Comparison of ENCODE assay signal across 9 cellular contexts in genomic region chr7:141785711-141786552, GRCh38. TPM values are rescaled to one million over a fixed set of nuclear protein-coding genes. Genes with fewer than 3 reads are reported as not detected.
DNase-seq lines count a peak whose midpoint lies in the region; ATAC-seq, FAIRE-seq and TF ChIP-seq lines count a peak whose summit lies in the region.
"Had no signal": no experiment of that assay in that cellular context is flagged by ENCODE, and none has a peak within 500 bp of the region (broad histone marks: within the 10 kb centered on the region; RNA-seq: fewer than 3 reads in every experiment).

No MANE protein-coding gene starts in this region.

- no peak overlapping the region for H3K27ac ChIP-seq in A549
- H3K27ac ChIP-seq in SU-DHL-6 (ENCODE audit: low read depth, low read length) = no peak overlapping the region

- TF ChIP-seq EP300 in A549 (IDR thresholded peaks at IDR 0.05) = no peak

- no peaks in the 10 kb centered on the region for H3K36me3 Mint-ChIP-seq in natural killer cell

- peak; percentile 57 to 71 for TF ChIP-seq RAD21 in A549 (conservative IDR thresholded peaks at IDR 0.05 in 1 of 2, IDR thresholded peaks at IDR 0.05 in 1 of 2)

- no peak overlapping the region for H3K9ac ChIP-seq in SU-DHL-6 (ENCODE audit: low read length)

- H3K79me2 ChIP-seq in SU-DHL-6 (ENCODE audit: insufficient read depth, low read length) = no peaks in the 10 kb centered on the region; the same call in 1 of the 2 replicates

- no peak overlapping the region for H3K4me3 Mint-ChIP-seq in natural killer cell
- H3K4me3 Mint-ChIP-seq: naive thymus-derived CD8-positive, alpha-beta T cell had no signal

- TF ChIP-seq CTCF in A549 (IDR thresholded peaks at IDR 0.05) = peak; percentile 78
- peak; percentile 85 for TF ChIP-seq CTCF in GM10248 (IDR thresholded peaks at IDR 0.05; ENCODE audit: control extremely low read depth, extremely low read depth, low read depth, missing control alignments)
- TF ChIP-seq CTCF in SU-DHL-6 (IDR thresholded peaks at IDR 0.05; ENCODE audit: insufficient read depth, low read length, poor library complexity, severe bottlenecking) = peak; percentile 88
- TF ChIP-seq CTCF in natural killer cell (IDR thresholded peaks at IDR 0.05) = peak; percentile 73

- no peak overlapping the region for H2AFZ ChIP-seq in SU-DHL-6 (ENCODE audit: low read depth, low read length, severe bottlenecking)

- CTCF ChIA-PET in A549 (lab: Yijun Ruan, JAX) = interaction anchor here (0.6 to 3.9 kb wide), 27 partner anchors 9 to 377 kb away, joined by 3 to 14 read pairs (median 5); partner anchors contain the start of genes DENND11, TAS2R3, TAS2R4 and WEE2
- CTCF ChIA-PET in GM10248 (lab: Yijun Ruan, JAX) = interaction anchor here (0.6 to 5.4 kb wide), 41 partner anchors 9 to 378 kb away, joined by 3 to 68 read pairs (median 4); partner anchors contain the start of genes SSBP1, TAS2R3 and TAS2R4
- CTCF ChIA-PET in HEK293T (lab: Yijun Ruan, JAX) = interaction anchor here (0.6 to 1.5 kb wide), 11 partner anchors 8 to 150 kb away, joined by 3 to 9 read pairs (median 4); partner anchors contain the start of gene TAS2R4

- FAIRE-seq in A549 (lab: Jason Lieb, UNC) = no peak

- DNase-seq in A549 (ENCODE audit: low read depth in 1 of 2, low spot score in 1 of 2) (peak; percentile 39 to 64), GM10248 (ENCODE audit: extremely low spot score) (peak; percentile 62), HEK293T (ENCODE audit: extremely low spot score) (peak; percentile 67), NCI-H1105 treated with DMSO at 0.1 percent for 48 hours (lab: John Stamatoyannopoulos, UW) (peak; percentile 50), erythroblast (lab: John Stamatoyannopoulos, UW) (peak; percentile 57 to 71), natural killer cell (no peak), T1000 (lab: John Stamatoyannopoulos, UW) (no peak)

- no peaks in the 10 kb centered on the region for H3K4me1 ChIP-seq in A549

- TF ChIP-seq POLR2A in A549 (IDR thresholded peaks at IDR 0.05; ENCODE audit: low read length) (no peak), erythroblast (IDR thresholded peaks at IDR 0.05; ENCODE audit: low read length) (no peak)

- H3F3A ChIP-seq in SU-DHL-6 (ENCODE audit: insufficient read depth) = no peaks in the 10 kb centered on the region

- no peaks in the 10 kb centered on the region for H3K36me3 ChIP-seq in SU-DHL-6 (ENCODE audit: low read length)

- no peaks in the 10 kb centered on the region for H3K9me3 Mint-ChIP-seq in natural killer cell
- H3K9me3 Mint-ChIP-seq: naive thymus-derived CD8-positive, alpha-beta T cell had no signal

- intact Hi-C loops in natural killer cell (cut with micrococcal nuclease) = no loop called here

- no peaks in the 10 kb centered on the region for H3K4me1 Mint-ChIP-seq in natural killer cell

- H3K4me2 ChIP-seq in A549 (no peak overlapping the region), SU-DHL-6 (ENCODE audit: low read depth, low read length, poor library complexity, severe bottlenecking) (no peak overlapping the region)

- no peaks in the 10 kb centered on the region for H3K9me2 ChIP-seq in SU-DHL-6 (replicated peaks; ENCODE audit: insufficient read depth, low read length)

- no peaks in the 10 kb centered on the region for H3K27me3 ChIP-seq in SU-DHL-6 (ENCODE audit: low read length)

- H3K4me3 ChIP-seq in A549 = no peak overlapping the region
- no peak overlapping the region for H3K4me3 ChIP-seq in SU-DHL-6 (ENCODE audit: insufficient read depth, low read length, poor library complexity, severe bottlenecking)

- peak; percentile 77 to 89; a peak in 5 of 6 replicates for ATAC-seq in A549
- peak in 2 of 3 donors; percentile 64 to 65 for ATAC-seq in natural killer cell

- H3K27ac Mint-ChIP-seq in natural killer cell = no peak overlapping the region

- POLR2A ChIA-PET in A549 (lab: Yijun Ruan, JAX) (interaction anchor here (1.4 kb wide), 1 partner anchor 48 kb away, joined by 8 read pairs; the partner anchor contains the start of gene SSBP1), GM10248 (lab: Yijun Ruan, JAX) (no interaction called here), HEK293T (lab: Yijun Ruan, JAX) (interaction anchor here (1.8 kb wide), 1 partner anchor 25 kb away, joined by 4 read pairs; no protein-coding TSS in a partner anchor)

- no peaks in the 10 kb centered on the region for H4K20me1 ChIP-seq in SU-DHL-6 (ENCODE audit: low read depth, low read length)

- no peaks in the 10 kb centered on the region for H3K27me3 Mint-ChIP-seq in natural killer cell (ENCODE audit: low read depth in 2 of 2)
- H3K27me3 Mint-ChIP-seq: naive thymus-derived CD8-positive, alpha-beta T cell had no signal

- H3K9me3 ChIP-seq in A549 = no peaks in the 10 kb centered on the region
- H3K9me3 ChIP-seq in SU-DHL-6 (ENCODE audit: insufficient read depth, low read length) = no peaks in the 10 kb centered on the region

- 76% methylated on average over 13 of the region's 13 CpGs for WGBS in A549 (ENCODE audit: missing lambda C conversion rate)

TF ChIP-seq in A549, 52 proteins besides CTCF, POLR2A, EP300 and RAD21:
- TF ChIP-seq PBX3 (IDR thresholded peaks at IDR 0.05) (no peak), SMC3 (IDR thresholded peaks at IDR 0.05) (peak; percentile 53), HOXB13 (CRISPR knock-in tag; IDR thresholded peaks at IDR 0.05; ENCODE audit: low read depth) (no peak), JUNB (IDR thresholded peaks at IDR 0.05) (no peak), RARB (CRISPR knock-in tag; IDR thresholded peaks at IDR 0.05) (no peak)

TF ChIP-seq in HEK293T, 16 proteins besides CTCF, POLR2A, EP300 and RAD21:
- no peak for TF ChIP-seq CTBP1 (IDR thresholded peaks at IDR 0.05; ENCODE audit: borderline replicate concordance)
- no peak for TF ChIP-seq FOXA1 (IDR thresholded peaks at IDR 0.05)
- no peak for TF ChIP-seq SP1 (IDR thresholded peaks at IDR 0.05)
- no peak for TF ChIP-seq HDGF (IDR thresholded peaks at IDR 0.05; ENCODE audit: borderline replicate concordance)
- no peak for TF ChIP-seq FOXM1 (IDR thresholded peaks at IDR 0.05; ENCODE audit: borderline replicate concordance)
- TF ChIP-seq TARDBP (IDR thresholded peaks at IDR 0.05) = no peak
- TF ChIP-seq ZNF384 (IDR thresholded peaks at IDR 0.05) = no peak
- TF ChIP-seq NFRKB (IDR thresholded peaks at IDR 0.05) = no peak
- TF ChIP-seq L3MBTL2 (conservative IDR thresholded peaks at IDR 0.05) = no peak
- no peak for TF ChIP-seq ELF4 (IDR thresholded peaks at IDR 0.05)
- TF ChIP-seq BHLHE40 (IDR thresholded peaks at IDR 0.05; ENCODE audit: borderline replicate concordance) = no peak
- TF ChIP-seq LEF1 (IDR thresholded peaks at IDR 0.05; ENCODE audit: borderline replicate concordance) = no peak
- no peak for TF ChIP-seq FOXK2 (IDR thresholded peaks at IDR 0.05)
- TF ChIP-seq ARNT (IDR thresholded peaks at IDR 0.05) = no peak
- TF ChIP-seq SUZ12 (IDR thresholded peaks at IDR 0.05) = no peak

RNA-seq across cellular contexts. Expression of gene TAS2R5, which starts 4.1 kb away (rescaled TPM):
- polyA plus RNA-seq in A549 (2011; rRNA removed) (1.8 and 2.6 TPM in 2 replicates), A549 (2017; fragmentation: RNase III; extraction: RNeasy Plus Mini Kit Qiagen cat#74134 plus additional on column Dnase treatment) (0.61 to 1.4 TPM (median 0.79 TPM) in 3 replicates)
- polyA plus RNA-seq in A549 (2012; cell fraction: cytosol; rRNA removed) = 0.40 and 0.69 TPM in 2 replicates
- polyA plus RNA-seq in A549 (2012; cell fraction: nucleus; rRNA removed) = 2.9 and 5.4 TPM in 2 replicates
- polyA minus RNA-seq in A549 (2011; rRNA and poly(A)+ RNA removed) = 3.5 and 4.5 TPM in 2 replicates
- 1 to 10 TPM in 2 of 3 donors, under 1 TPM in 1; 0.75 to 1.9 (median 1.3) TPM for total RNA-seq in natural killer cell

RNA-seq across cellular contexts. Expression of gene TAS2R4, which starts 9.5 kb away (rescaled TPM):
- polyA plus RNA-seq in A549 (2011; rRNA removed) = 1.0 and 1.1 TPM in 2 replicates
- 0.04 and 0.08 TPM in 2 replicates for polyA plus RNA-seq in A549 (2012; cell fraction: cytosol; rRNA removed)
- 0.29 and 0.61 TPM in 2 replicates for polyA plus RNA-seq in A549 (2012; cell fraction: nucleus; rRNA removed)
- 0.21 to 0.30 TPM (median 0.22 TPM) in 3 replicates for polyA plus RNA-seq in A549 (2017; fragmentation: RNase III; extraction: RNeasy Plus Mini Kit Qiagen cat#74134 plus additional on column Dnase treatment)
- 2.4 and 3.3 TPM in 2 replicates for polyA minus RNA-seq in A549 (2011; rRNA and poly(A)+ RNA removed)
- under 1 TPM; 0.16 to 0.83 (median 0.59) TPM for total RNA-seq in natural killer cell

RNA-seq across cellular contexts. Expression of gene TAS2R3, which starts 22.0 kb away (rescaled TPM):
- 0.36 and 1.4 TPM in 2 replicates for polyA plus RNA-seq in A549 (2011; rRNA removed)
- polyA plus RNA-seq in A549 (2012; cell fraction: cytosol; rRNA removed) = 0.04 TPM in 1 of 2 replicates, not detected in the other
- polyA plus RNA-seq in A549 (2012; cell fraction: nucleus; rRNA removed) = 0.04 and 0.23 TPM in 2 replicates
- polyA plus RNA-seq in A549 (2017; fragmentation: RNase III; extraction: RNeasy Plus Mini Kit Qiagen cat#74134 plus additional on column Dnase treatment) = not detected in 3 replicates
- polyA minus RNA-seq in A549 (2011; rRNA and poly(A)+ RNA removed) = 6.9 and 7.4 TPM in 2 replicates
- total RNA-seq in natural killer cell = under 1 TPM in 1 of 3 donors, not detected in 2; 0.79 TPM
- polyA plus RNA-seq: naive thymus-derived CD8-positive, alpha-beta T cell had no signal

RNA-seq across cellular contexts. Expression of gene SSBP1, which starts 47.8 kb away (rescaled TPM):
- 237 and 368 TPM in 2 replicates for polyA plus RNA-seq in A549 (2011; rRNA removed)
- 118 and 164 TPM in 2 replicates for polyA plus RNA-seq in A549 (2012; cell fraction: cytosol; rRNA removed)
- polyA plus RNA-seq in A549 (2012; cell fraction: nucleus; rRNA removed) = 42.8 and 64.9 TPM in 2 replicates
- polyA plus RNA-seq in A549 (2017; fragmentation: RNase III; extraction: RNeasy Plus Mini Kit Qiagen cat#74134 plus additional on column Dnase treatment) = 430 to 464 TPM (median 453 TPM) in 3 replicates
- polyA minus RNA-seq in A549 (2011; rRNA and poly(A)+ RNA removed) = 45.7 and 51.1 TPM in 2 replicates
- 100 to 1,000 TPM in 2 of 3 donors, 10 to 100 TPM in 1; 98.7 to 112 (median 106) TPM for total RNA-seq in natural killer cell

RNA-seq across cellular contexts. Expression of gene PRSS37, which starts 55.4 kb away (rescaled TPM):
- polyA plus RNA-seq in A549 (2011; rRNA removed) (not detected in 2 replicates), A549 (2017; fragmentation: RNase III; extraction: RNeasy Plus Mini Kit Qiagen cat#74134 plus additional on column Dnase treatment) (not detected in 3 replicates)
- polyA plus RNA-seq in A549 (2012; cell fraction: cytosol; rRNA removed) = not detected in 2 replicates
- not detected in 2 replicates for polyA plus RNA-seq in A549 (2012; cell fraction: nucleus; rRNA removed)
- polyA minus RNA-seq in A549 (2011; rRNA and poly(A)+ RNA removed) = not detected in 2 replicates
- total RNA-seq in natural killer cell = not detected
- total RNA-seq: naive thymus-derived CD8-positive, alpha-beta T cell had no signal
- polyA plus RNA-seq: naive thymus-derived CD8-positive, alpha-beta T cell had no signal

Comparison
In these comparisons a context has a peak if more than half of its experiments do, and no peak if none do; other contexts are left out.
1. DNase-seq: peak in A549 (2 of 2), GM10248 (single experiment), HEK293T (single experiment), NCI-H1105 treated with DMSO at 0.1 percent for 48 hours (single experiment) and erythroblast (2 of 2); none in natural killer cell (single experiment) and T1000 (single experiment).
2. Peak in every context shown above with its lines, with median percentiles within 50 percentile points of each other: CTCF ChIP-seq.